ENCODE assay signal across 25 cellular contexts in genomic region chr3:40652072-40652471, GRCh38.
"Had no signal": no experiment of that assay in that cellular context is flagged by ENCODE, and none has a peak within 500 bp of the region (broad histone marks: within the 10 kb centered on the region; RNA-seq: fewer than 3 reads in every experiment).

No MANE protein-coding gene starts in this region.

- H3K27ac ChIP-seq: coronary artery, dorsolateral prefrontal cortex, esophagus squamous epithelium, gastrocnemius medialis, heart right ventricle, left lung, lower lobe of right lung had no signal

- H3K27ac Mint-ChIP-seq: mesothelial cell of epicardium had no signal

- H3K4me3 ChIP-seq: coronary artery, dorsolateral prefrontal cortex, esophagus squamous epithelium, gastrocnemius medialis, heart right ventricle, left lung, lower lobe of right lung, mucosa of descending colon had no signal

- ATAC-seq: gastrocnemius medialis; heart right ventricle; left cardiac atrium; left lung; left ventricle myocardium superior; lower lobe of right lung; mucosa of descending colon; naive thymus-derived CD8-positive, alpha-beta T cell had no signal

- H3K9me3 ChIP-seq: esophagus squamous epithelium, gastrocnemius medialis, heart right ventricle, left lung, lower lobe of right lung, mucosa of descending colon had no signal

- H3K36me3 ChIP-seq: esophagus squamous epithelium, gastrocnemius medialis, heart right ventricle, left lung, lower lobe of right lung had no signal

- H3K36me3 Mint-ChIP-seq: mesothelial cell of epicardium; naive thymus-derived CD8-positive, alpha-beta T cell had no signal

- H3K27me3 ChIP-seq: dorsolateral prefrontal cortex, esophagus squamous epithelium, gastrocnemius medialis, left lung had no signal

- H3K4me3 Mint-ChIP-seq: mesothelial cell of epicardium; naive B cell; naive thymus-derived CD8-positive, alpha-beta T cell had no signal

- H3K4me1 ChIP-seq: esophagus squamous epithelium, gastrocnemius medialis, heart right ventricle, left lung, lower lobe of right lung had no signal

- H3K27me3 Mint-ChIP-seq: naive B cell had no signal

- DNase-seq: dermis blood vessel endothelial cell; dorsolateral prefrontal cortex; effector CD4-positive, alpha-beta T cell; effector memory CD4-positive, alpha-beta T cell; esophagus squamous epithelium; foreskin fibroblast; foreskin melanocyte; gastrocnemius medialis; glutamatergic neuron; head of caudate nucleus; heart right ventricle; hippocampal formation; left cardiac atrium; left lung; left ventricle myocardium superior; lower lobe of right lung; mesenchymal stem cell; mucosa of descending colon; naive B cell; naive thymus-derived CD8-positive, alpha-beta T cell had no signal

- FAIRE-seq: endothelial cell of umbilical vein, islet of Langerhans, keratinocyte had no signal

- H3K9me3 Mint-ChIP-seq: mesothelial cell of epicardium had no signal

- H3K4me1 Mint-ChIP-seq: mesothelial cell of epicardium; naive thymus-derived CD8-positive, alpha-beta T cell had no signal
